9 cellular contexts compared by ENCODE assay signal in the genomic region with DNA sequence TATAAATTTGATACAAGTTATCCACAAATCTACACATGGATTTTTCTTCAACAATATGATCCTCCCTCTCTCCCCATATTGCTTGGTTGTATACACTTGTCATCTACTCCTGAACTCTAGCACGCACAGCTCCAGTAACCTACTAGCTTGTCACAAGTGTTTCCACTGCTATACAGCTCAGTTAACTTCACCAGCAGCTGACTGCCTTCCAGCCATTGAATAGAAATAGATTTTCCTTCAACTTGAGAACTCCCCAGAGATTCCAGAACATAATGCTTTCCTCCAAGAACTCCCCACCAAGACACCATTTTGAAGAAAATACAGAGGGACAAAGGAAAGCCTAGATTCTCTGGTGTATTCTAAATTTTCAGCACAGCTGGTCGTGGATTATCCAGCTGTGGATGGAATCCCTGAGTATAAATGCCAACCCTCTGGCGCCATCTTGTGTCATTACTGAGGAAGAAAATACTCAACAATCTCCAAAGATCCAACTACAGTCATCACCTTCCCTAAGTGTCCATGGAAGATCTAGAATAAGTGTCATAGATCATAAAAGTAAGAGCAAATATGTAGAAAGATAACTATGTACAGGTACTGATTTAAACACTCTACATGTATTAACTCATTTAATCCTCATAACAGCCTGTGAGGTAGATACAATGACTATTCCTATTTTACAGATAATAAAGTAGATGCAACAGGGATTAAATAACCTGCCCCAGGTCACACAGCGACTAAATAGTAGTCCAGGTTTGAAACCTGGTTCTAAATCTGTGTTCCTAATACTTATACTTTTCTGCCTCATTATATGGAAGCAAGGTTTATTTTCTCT.
DNase-seq lines count a peak whose midpoint lies in the region; ATAC-seq and TF ChIP-seq lines count a peak whose summit lies in the region.
"Had no signal": no experiment of that assay in that cellular context is flagged by ENCODE, and none has a peak within 500 bp of the region (broad histone marks: within the 10 kb centered on the region; RNA-seq: fewer than 3 reads in every experiment).

No MANE protein-coding gene starts in this region.

- H3K27ac ChIP-seq in WERI-Rb-1: no peak overlapping the region

- H3K4me3 ChIP-seq in GM12864 (ENCODE audit: low read depth, low read length) (no peak overlapping the region), WERI-Rb-1 (ENCODE audit: low read depth, low read length) (no peak overlapping the region)

- no peaks in the 10 kb centered on the region for H3K9me3 ChIP-seq in WERI-Rb-1 (ENCODE audit: severe bottlenecking)

- H3K9me3 Mint-ChIP-seq in glutamatergic neuron (ENCODE audit: unreplicated experiment): no peaks in the 10 kb centered on the region
- H3K9me3 Mint-ChIP-seq: dendritic cell treated with granulocyte-macrophage colony-stimulating factor and Interleukin-4, amounts not matched to agents 40 ng/mL and 50 ng/mL, for 4 days had no signal

- H3K36me3 ChIP-seq in WERI-Rb-1: no peaks in the 10 kb centered on the region

- DNase-seq in 8988T: peak; percentile 29
- DNase-seq in GM12864 (ENCODE audit: low read depth): no peak
- DNase-seq in NCI-H1105 treated with DMSO at 0.1 percent for 48 hours (lab: John Stamatoyannopoulos, UW): peak; percentile 26
- peak; percentile 29 for DNase-seq in WERI-Rb-1
- peak; percentile 48 for DNase-seq in glutamatergic neuron
- peak; percentile 74 for DNase-seq in pons (ENCODE audit: low spot score)
- no peak for DNase-seq in GM19238 (ENCODE audit: insufficient read length, low spot score)

- no peak for ATAC-seq in GM21526 (IDR thresholded peaks at IDR 0.05; ENCODE audit: low FRiP score, unreplicated experiment)

- no peaks in the 10 kb centered on the region for H3K36me3 Mint-ChIP-seq in glutamatergic neuron (ENCODE audit: unreplicated experiment)

- H3K27ac Mint-ChIP-seq in glutamatergic neuron (ENCODE audit: unreplicated experiment): no peak overlapping the region
- H3K27ac Mint-ChIP-seq: dendritic cell treated with granulocyte-macrophage colony-stimulating factor and Interleukin-4, amounts not matched to agents 40 ng/mL and 50 ng/mL, for 4 days had no signal

- TF ChIP-seq CTCF in GM12864 (IDR thresholded peaks at IDR 0.05; ENCODE audit: low read depth, low read length, missing control alignments) (peak; percentile 57), WERI-Rb-1 (IDR thresholded peaks at IDR 0.05; ENCODE audit: low read depth, low read length) (peak; percentile 56), glutamatergic neuron (IDR thresholded peaks at IDR 0.05; ENCODE audit: partially characterized antibody, unreplicated experiment) (peak; percentile 80)

- H3K4me1 Mint-ChIP-seq in glutamatergic neuron (ENCODE audit: low read depth, unreplicated experiment): peaks cover 3% of the 10 kb centered on the region

- no peaks in the 10 kb centered on the region for H3K27me3 ChIP-seq in WERI-Rb-1 (ENCODE audit: insufficient read depth, low read depth, severe bottlenecking)

- H3K4me3 Mint-ChIP-seq in glutamatergic neuron (ENCODE audit: unreplicated experiment): no peak overlapping the region
- H3K4me3 Mint-ChIP-seq: dendritic cell treated with granulocyte-macrophage colony-stimulating factor and Interleukin-4, amounts not matched to agents 40 ng/mL and 50 ng/mL, for 4 days had no signal

- no peaks in the 10 kb centered on the region for H3K27me3 Mint-ChIP-seq in glutamatergic neuron (ENCODE audit: unreplicated experiment)
- H3K27me3 Mint-ChIP-seq: dendritic cell treated with granulocyte-macrophage colony-stimulating factor and Interleukin-4, amounts not matched to agents 40 ng/mL and 50 ng/mL, for 4 days had no signal

Comparison
In these comparisons a context has a peak if more than half of its experiments do, and no peak if none do; other contexts are left out.
1. DNase-seq: peak in 8988T (single experiment), NCI-H1105 treated with DMSO at 0.1 percent for 48 hours (single experiment), WERI-Rb-1 (single experiment), glutamatergic neuron (single experiment) and pons (single experiment); none in GM12864 (single experiment) and GM19238 (single experiment).
2. Peak in every context shown above with its lines, with median percentiles within 50 percentile points of each other: CTCF ChIP-seq.